In the genomic region with DNA sequence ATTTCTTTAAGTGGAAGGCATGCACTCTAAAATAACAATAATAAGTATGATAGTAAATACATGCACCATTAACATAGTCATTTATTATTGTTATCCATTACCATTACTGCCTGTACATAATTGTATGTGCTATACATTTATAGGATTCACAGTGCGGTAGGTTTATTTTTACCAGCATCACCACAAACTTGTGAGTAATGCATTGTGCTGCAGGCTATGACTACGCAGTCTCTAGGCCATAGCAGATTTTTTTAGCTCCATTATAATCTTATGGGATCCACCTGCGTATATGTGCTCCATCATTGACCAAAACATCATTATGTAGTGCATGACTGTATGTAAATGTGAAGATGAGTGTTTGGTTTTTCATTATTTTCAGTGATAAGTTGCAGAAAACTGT, we compare ENCODE assay signal across 25 cellular contexts.
"Had no signal": no experiment of that assay in that cellular context is flagged by ENCODE, and none has a peak within 500 bp of the region (broad histone marks: within the 10 kb centered on the region; RNA-seq: fewer than 3 reads in every experiment).

No MANE protein-coding gene starts in this region.

- DNase-seq: heart right ventricle; kidney glomerular epithelial cell; left colon; left lung; lower lobe of right lung; mammary epithelial cell; mesenchymal stem cell; naive thymus-derived CD8-positive, alpha-beta T cell; occipital lobe; right lobe of liver; stimulated activated CD4-positive, alpha-beta T cell treated with anti-CD3 and anti-CD28 coated beads, Interleukin-1b, Interleukin-23, amount 100 ng/mL, for 48 hours; stimulated activated CD4-positive, alpha-beta T cell treated with anti-CD3 and anti-CD28 coated beads, Interleukin-2, amount 100 ng/mL, for 48 hours; stimulated activated CD4-positive, alpha-beta T cell treated with anti-CD3 and anti-CD28 coated beads, Interleukin-4, amount 100 ng/mL, for 4 hours; stimulated activated CD8-positive, alpha-beta memory T cell treated with anti-CD3 and anti-CD28 coated beads, Interleukin-4, amount 100 ng/mL, for 48 hours; stimulated activated naive CD8-positive, alpha-beta T cell treated with anti-CD3 and anti-CD28 coated beads, Interleukin-15, Interleukin-2, amounts not matched to agents 100 U/mL and 50 U/mL, for 24 hours; stomach; testis; thyroid gland; transverse colon; upper lobe of right lung had no signal

- H3K27ac ChIP-seq: heart right ventricle, hepatocyte, lower lobe of right lung, right atrium auricular region, right lobe of liver, stomach, testis, thyroid gland, transverse colon, upper lobe of right lung had no signal

- H3K4me3 ChIP-seq: heart right ventricle, hepatocyte, left lung, lower lobe of right lung, right atrium auricular region, right lobe of liver, smooth muscle cell, stomach, testis, thyroid gland, transverse colon, upper lobe of right lung had no signal

- H3K4me2 ChIP-seq: hepatocyte, smooth muscle cell had no signal

- H3K27me3 ChIP-seq: heart right ventricle, hepatocyte, left lung, right atrium auricular region, right lobe of liver, stomach, testis, thyroid gland, transverse colon, upper lobe of right lung had no signal

- H2AFZ ChIP-seq: hepatocyte had no signal

- H3K9me3 ChIP-seq: heart right ventricle, left lung, lower lobe of right lung, right atrium auricular region, right lobe of liver, stomach, testis, thyroid gland, transverse colon, upper lobe of right lung had no signal

- H3K4me1 ChIP-seq: lower lobe of right lung, thyroid gland had no signal

- FAIRE-seq: keratinocyte, urothelium cell line had no signal

- H3K36me3 ChIP-seq: heart right ventricle, left lung, lower lobe of right lung, right atrium auricular region, right lobe of liver, thyroid gland, transverse colon, upper lobe of right lung had no signal

- ATAC-seq: heart right ventricle; left lung; lower lobe of right lung; naive thymus-derived CD8-positive, alpha-beta T cell; right lobe of liver; stimulated activated naive CD8-positive, alpha-beta T cell treated with anti-CD3 and anti-CD28 coated beads, Interleukin-15, Interleukin-2, amounts not matched to agents 100 U/mL and 50 U/mL, for 24 hours had no signal
